Comparison of ENCODE assay signal across 1 cellular context in the genomic region with DNA sequence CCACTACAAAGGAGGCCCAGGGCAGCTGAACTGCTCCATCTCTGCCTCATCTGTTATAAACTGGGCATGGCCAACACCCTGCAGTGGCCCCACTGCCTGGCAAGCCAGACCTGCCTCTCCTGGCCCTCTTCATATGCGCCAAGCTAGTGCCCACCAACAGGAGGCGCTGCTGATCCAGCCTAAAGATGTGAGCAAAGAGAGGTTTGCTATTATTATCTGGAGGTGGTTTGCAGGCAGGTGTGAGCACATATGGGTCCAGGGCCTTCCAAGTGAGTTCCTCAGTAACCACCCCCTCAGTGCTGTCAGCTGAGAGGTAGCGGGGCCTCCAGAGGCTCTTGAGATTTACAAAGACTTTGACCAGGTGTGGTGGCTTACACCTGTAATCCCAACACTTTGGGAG.
TF ChIP-seq lines count a peak whose summit lies in the region.

No MANE protein-coding gene starts in this region.

TF ChIP-seq in IMR-90, 13 proteins besides CTCF, POLR2A, EP300 and RAD21 (continued from another document):
- TF ChIP-seq BHLHE40 (IDR thresholded peaks at IDR 0.05; ENCODE audit: low read depth, low read length) (no peak), CHD1 (IDR thresholded peaks at IDR 0.05; ENCODE audit: low read depth, low read length) (no peak), RCOR1 (IDR thresholded peaks at IDR 0.05; ENCODE audit: insufficient replicate concordance, low read length) (no peak), ELK1 (IDR thresholded peaks at IDR 0.05; ENCODE audit: borderline replicate concordance, low read depth, low read length) (no peak), RFX5 (IDR thresholded peaks at IDR 0.05; ENCODE audit: low read depth, low read length) (no peak), FOS (IDR thresholded peaks at IDR 0.05; ENCODE audit: low read depth, low read length) (no peak), MAZ (IDR thresholded peaks at IDR 0.05; ENCODE audit: borderline replicate concordance, low read depth, low read length) (no peak), MAFK (IDR thresholded peaks at IDR 0.05; ENCODE audit: low read depth, low read length) (no peak)
TF ChIP-seq in IMR-90: peak in this region for 0.
